8 cellular contexts compared by ENCODE assay signal in genomic region chr13:48001999-48002398, GRCh38. TPM values are rescaled to one million over a fixed set of nuclear protein-coding genes. Genes with fewer than 3 reads are reported as not detected.
DNase-seq lines count a peak whose midpoint lies in the region; ATAC-seq and TF ChIP-seq lines count a peak whose summit lies in the region.
"Not testable (repeated sequence)": the region's sequence is repeated elsewhere in the genome, so short reads cannot be mapped to it uniquely, and the experiment has no call there.

No MANE protein-coding gene starts in this region.

- 33% methylated on average over 4 of the region's 5 CpGs for WGBS in esophagus muscularis mucosa

- H3K4me1 ChIP-seq in esophagus muscularis mucosa: peaks cover 30 to 43% (median 40%) of the 10 kb centered on the region in 4 donors
- peaks cover 23% of the 10 kb centered on the region for H3K4me1 ChIP-seq in lower lobe of right lung

- H3K27me3 Mint-ChIP-seq in activated CD8-positive, alpha-beta memory T cell treated with anti-CD3 and anti-CD28 coated beads, Interleukin-2, amount 10 ng/mL, durations not matched to agents 7 days and 5 days; brain; progenitor cell of endocrine pancreas; type B pancreatic cell: not testable (repeated sequence)

- H3K4me3 ChIP-seq in esophagus muscularis mucosa (peak overlapping the region; percentile 80 to 100 (median 92)), lower lobe of right lung (peak overlapping the region; percentile 97)

- not testable (repeated sequence) for H3K27me3 ChIP-seq in esophagus muscularis mucosa; lower lobe of right lung (ENCODE audit: low read depth)

- peak overlapping the region in 1 of 4 donors; percentile 84 for H3K27ac ChIP-seq in esophagus muscularis mucosa (replicated peaks in 1 of 4)
- H3K27ac ChIP-seq in lower lobe of right lung: not testable (repeated sequence)

- H3K4me3 Mint-ChIP-seq in activated CD8-positive, alpha-beta memory T cell treated with anti-CD3 and anti-CD28 coated beads, Interleukin-2, amount 10 ng/mL, durations not matched to agents 7 days and 5 days: peak overlapping the region; percentile 90
- H3K4me3 Mint-ChIP-seq in brain (peak overlapping the region; percentile 90 to 98 (median 98)), progenitor cell of endocrine pancreas (ENCODE audit: low read depth) (peak overlapping the region; percentile 96), type B pancreatic cell (peak overlapping the region; percentile 96)

- not testable (repeated sequence) for ATAC-seq in activated CD8-positive, alpha-beta memory T cell treated with anti-CD3 and anti-CD28 coated beads, Interleukin-2, amount 10 ng/mL, durations not matched to agents 7 days and 5 days; lower lobe of right lung

- not testable (repeated sequence) for TF ChIP-seq CTCF in brain (conservative IDR thresholded peaks at IDR 0.05); esophagus muscularis mucosa (IDR thresholded peaks at IDR 0.05); lower lobe of right lung (IDR thresholded peaks at IDR 0.05); progenitor cell of endocrine pancreas (IDR thresholded peaks at IDR 0.05; ENCODE audit: unreplicated experiment); type B pancreatic cell (conservative IDR thresholded peaks at IDR 0.05)

- intact Hi-C loops in esophagus muscularis mucosa (cut with DNase I): loop anchor here (5.0 kb wide), 1 partner anchor 35 kb away; the partner anchor contains the start of gene NUDT15
- intact Hi-C loops in lower lobe of right lung (cut with DNase I): not testable (repeated sequence)

- not testable (repeated sequence) for TF ChIP-seq POLR2A in esophagus muscularis mucosa (IDR thresholded peaks at IDR 0.05; ENCODE audit: low read depth)

- H3K27ac Mint-ChIP-seq in activated CD8-positive, alpha-beta memory T cell treated with anti-CD3 and anti-CD28 coated beads, Interleukin-2, amount 10 ng/mL, durations not matched to agents 7 days and 5 days: peak overlapping the region; percentile 91
- H3K27ac Mint-ChIP-seq in brain (peak overlapping the region; percentile 80 to 98 (median 93)), progenitor cell of endocrine pancreas (peak overlapping the region; percentile 91), type B pancreatic cell (peak overlapping the region; percentile 98)

- H3K9me3 Mint-ChIP-seq in activated CD8-positive, alpha-beta memory T cell treated with anti-CD3 and anti-CD28 coated beads, Interleukin-2, amount 10 ng/mL, durations not matched to agents 7 days and 5 days (ENCODE audit: low read depth); brain; progenitor cell of endocrine pancreas (ENCODE audit: low read depth); type B pancreatic cell: not testable (repeated sequence)

- TF ChIP-seq EP300 in esophagus muscularis mucosa (IDR thresholded peaks at IDR 0.05): not testable (repeated sequence)

- not testable (repeated sequence) for H3K36me3 ChIP-seq in esophagus muscularis mucosa, lower lobe of right lung

- peaks cover 11% of the 10 kb centered on the region for H3K36me3 Mint-ChIP-seq in activated CD8-positive, alpha-beta memory T cell treated with anti-CD3 and anti-CD28 coated beads, Interleukin-2, amount 10 ng/mL, durations not matched to agents 7 days and 5 days
- H3K36me3 Mint-ChIP-seq in brain; progenitor cell of endocrine pancreas (ENCODE audit: insufficient read depth); type B pancreatic cell: not testable (repeated sequence)

- H3K9me3 ChIP-seq in esophagus muscularis mucosa, lower lobe of right lung: not testable (repeated sequence)

- peaks cover 26% of the 10 kb centered on the region for H3K4me1 Mint-ChIP-seq in activated CD8-positive, alpha-beta memory T cell treated with anti-CD3 and anti-CD28 coated beads, Interleukin-2, amount 10 ng/mL, durations not matched to agents 7 days and 5 days
- H3K4me1 Mint-ChIP-seq in brain: peaks cover 51% of the 10 kb centered on the region
- H3K4me1 Mint-ChIP-seq in progenitor cell of endocrine pancreas (ENCODE audit: low read depth): peaks cover 32% of the 10 kb centered on the region
- H3K4me1 Mint-ChIP-seq in type B pancreatic cell (ENCODE audit: unreplicated experiment): peaks cover 26% of the 10 kb centered on the region

- DNase-seq in ELF-1 (ENCODE audit: low read depth, low spot score): peak; percentile 91
- DNase-seq in NCI-H82 (lab: John Stamatoyannopoulos, UW): peak; percentile 21
- DNase-seq in activated CD8-positive, alpha-beta memory T cell treated with anti-CD3 and anti-CD28 coated beads, Interleukin-2, amount 10 ng/mL, durations not matched to agents 7 days and 5 days; esophagus muscularis mucosa (ENCODE audit: extremely low spot score); lower lobe of right lung; progenitor cell of endocrine pancreas (ENCODE audit: low spot score, unreplicated experiment); type B pancreatic cell (ENCODE audit: extremely low spot score, unreplicated experiment): not testable (repeated sequence)

- CTCF ChIA-PET in activated CD8-positive, alpha-beta memory T cell treated with anti-CD3 and anti-CD28 coated beads, Interleukin-2, amount 10 ng/mL, durations not matched to agents 7 days and 5 days (lab: Charles Lee): not testable (repeated sequence)

RNA-seq across cellular contexts. Expression of gene SUCLA2, which starts 0.9 kb away (rescaled TPM):
- 10 to 100 TPM; 33.2 to 44.4 TPM for total RNA-seq in activated CD8-positive, alpha-beta memory T cell treated with anti-CD3 and anti-CD28 coated beads, Interleukin-2, amount 10 ng/mL, durations not matched to agents 7 days and 5 days
- polyA plus RNA-seq in brain (ENCODE audit: insufficient read depth, low read depth, low replicate concordance): 17.8 TPM
- total RNA-seq in esophagus muscularis mucosa (10 to 100 TPM; 42.1 to 62.7 (median 50.0) TPM), lower lobe of right lung (36.7 TPM), progenitor cell of endocrine pancreas (54.4 and 56.9 TPM in 2 replicates), type B pancreatic cell (ENCODE audit: low replicate concordance) (44.6 and 51.9 TPM in 2 replicates)

RNA-seq across cellular contexts. Expression of gene NUDT15, which starts 35.5 kb away (rescaled TPM):
- 10 to 100 TPM; 10.6 to 13.7 TPM for total RNA-seq in activated CD8-positive, alpha-beta memory T cell treated with anti-CD3 and anti-CD28 coated beads, Interleukin-2, amount 10 ng/mL, durations not matched to agents 7 days and 5 days
- polyA plus RNA-seq in brain (ENCODE audit: insufficient read depth, low read depth, low replicate concordance): 10.9 TPM
- total RNA-seq in esophagus muscularis mucosa: 1 to 10 TPM; 5.0 to 8.0 (median 5.9) TPM
- total RNA-seq in lower lobe of right lung: 11.6 TPM
- 28.9 and 30.7 TPM in 2 replicates for total RNA-seq in progenitor cell of endocrine pancreas
- 19.4 and 22.6 TPM in 2 replicates for total RNA-seq in type B pancreatic cell (ENCODE audit: low replicate concordance)
